8 cellular contexts compared by ENCODE assay signal in the genomic region with DNA sequence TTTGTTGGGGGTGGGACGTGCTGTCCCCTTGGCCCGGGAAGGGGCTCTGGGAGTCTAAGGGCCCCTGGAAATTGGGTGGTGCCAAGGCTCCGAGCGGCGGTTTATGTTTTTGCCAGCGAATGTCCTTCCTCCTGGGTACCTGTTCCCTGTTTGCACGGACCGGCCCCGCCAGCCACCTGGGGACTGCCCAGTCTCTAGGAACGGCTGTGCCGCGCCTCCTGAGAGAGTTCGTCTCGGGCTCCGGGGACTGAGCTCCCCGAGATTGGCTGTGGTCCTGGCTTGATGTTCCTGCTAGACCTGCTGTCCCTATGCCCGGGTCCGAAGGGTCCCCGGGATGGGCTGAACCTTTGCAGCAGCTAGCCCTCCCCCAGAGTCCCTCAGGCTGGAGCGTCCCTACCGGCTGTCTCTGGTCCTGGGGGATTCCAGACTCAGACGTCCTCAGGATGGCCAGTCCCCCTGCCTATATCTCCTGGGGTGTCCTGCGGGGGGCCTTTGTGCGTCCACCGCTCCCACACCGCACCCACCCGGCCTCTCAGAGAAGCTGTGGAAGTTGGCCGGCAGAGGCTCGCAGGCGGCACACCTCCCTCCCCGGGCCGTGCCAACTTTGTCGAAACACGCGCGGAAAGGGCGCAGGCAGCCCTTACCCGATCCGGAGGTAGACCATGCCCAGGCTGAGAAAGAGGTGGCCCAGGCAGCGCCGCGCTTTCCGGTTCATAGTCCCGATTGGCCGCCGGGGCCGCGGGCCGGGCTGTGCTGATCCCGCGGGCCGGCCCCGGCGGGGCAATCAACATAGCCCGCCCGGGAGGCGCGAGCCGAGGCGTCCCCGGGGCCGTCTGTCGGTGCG. TPM values are rescaled to one million over a fixed set of nuclear protein-coding genes. Genes with fewer than 3 reads are reported as not detected.
DNase-seq lines count a peak whose midpoint lies in the region; ATAC-seq and TF ChIP-seq lines count a peak whose summit lies in the region.

No MANE protein-coding gene starts in this region.

- H2BK120ac ChIP-seq in IMR-90 (ENCODE audit: low read depth, low read length), result no peak overlapping the region

- CTCF ChIA-PET in IMR-90 (lab: Yijun Ruan, JAX), result no interaction called here

- H3K18ac ChIP-seq in IMR-90 (ENCODE audit: low read depth, low read length), result no peak overlapping the region

- no TSS peak for BruUV-seq in IMR-90 (replicated peaks; lab: Mats Ljungman, UMichigan)

- no peak overlapping the region for H2BK20ac ChIP-seq in IMR-90 (ENCODE audit: low read depth, low read length)

- TF ChIP-seq CTCF in IMR-90 (conservative IDR thresholded peaks at IDR 0.05; ENCODE audit: low read depth, low read length) (no peak), lower leg skin (IDR thresholded peaks at IDR 0.05) (no peak)

- H4K20me1 ChIP-seq in IMR-90 (ENCODE audit: insufficient read depth, low read length), result no peaks in the 10 kb centered on the region

- H3K23ac ChIP-seq in IMR-90 (ENCODE audit: low read depth, low read length), result no peak overlapping the region

- no peak overlapping the region for H2BK15ac ChIP-seq in IMR-90 (ENCODE audit: low read depth, low read length)

- DNase-seq in IMR-90 (no peak), immature natural killer cell (no peak), lower leg skin (ENCODE audit: low spot score in 2 of 2) (no peak), CD1c-positive myeloid dendritic cell (ENCODE audit: extremely low spot score) (no peak)
- peak; percentile 20 for DNase-seq in activated naive CD4-positive, alpha-beta T cell treated with anti-CD3 and anti-CD28 coated beads, Interleukin-2, amount 50 U/mL, for 16 hours
- DNase-seq in stimulated activated naive B cell treated with anti-CD40 and anti-IgM and Interleukin-4, amounts not matched to agents 10 μg/mL and 1 μg/mL and 100 μg/mL, for 72 hours, result no peak

- H3K27ac ChIP-seq in IMR-90 (ENCODE audit: insufficient read depth, low read length), result no peak overlapping the region

- no peak overlapping the region for H4K8ac ChIP-seq in IMR-90 (ENCODE audit: low read depth in 2 of 2, low read length in 2 of 2)

- no peak overlapping the region for H3K4me2 ChIP-seq in IMR-90 (ENCODE audit: low read depth, low read length)

- H3K9me3 ChIP-seq in IMR-90 (ENCODE audit: control insufficient read depth, insufficient read depth, low read length), result no peaks in the 10 kb centered on the region

- no peak for TF ChIP-seq POLR2A in IMR-90 (IDR thresholded peaks at IDR 0.05; ENCODE audit: low read depth, low read length)
- TF ChIP-seq POLR2A in lower leg skin (IDR thresholded peaks at IDR 0.05), result no peak

- no peaks in the 10 kb centered on the region for H3K9me1 ChIP-seq in IMR-90 (ENCODE audit: insufficient read depth, low read length)

- H3K9ac ChIP-seq in IMR-90 (ENCODE audit: low read depth, low read length), result no peak overlapping the region

- H3K9me3 Mint-ChIP-seq in immature natural killer cell, result peaks cover 0 to 2% (median 0%) of the 10 kb centered on the region in 6 donors
- H3K9me3 Mint-ChIP-seq in stimulated activated naive B cell treated with anti-CD40 and anti-IgM and Interleukin-4, amounts not matched to agents 10 μg/mL and 1 μg/mL and 100 μg/mL, for 72 hours, result peaks cover 2 to 3% of the 10 kb centered on the region in 2 donors

- H3K79me1 ChIP-seq in IMR-90 (ENCODE audit: low read depth in 1 of 2, low read length in 2 of 2), result no peaks in the 10 kb centered on the region

- no peaks in the 10 kb centered on the region for H3K36me3 ChIP-seq in IMR-90 (ENCODE audit: control insufficient read depth, insufficient read depth, low read length)

- peak overlapping the region; percentile 37 for H2AFZ ChIP-seq in IMR-90 (replicated peaks; ENCODE audit: low read length, poor library complexity)

- no peak overlapping the region for H2BK5ac ChIP-seq in IMR-90 (ENCODE audit: low read depth, low read length, poor library complexity, severe bottlenecking)

- H3K4me1 ChIP-seq in IMR-90 (ENCODE audit: control insufficient read depth, insufficient read depth, low read length), result no peaks in the 10 kb centered on the region

- H4K5ac ChIP-seq in IMR-90 (ENCODE audit: low read depth, low read length), result no peak overlapping the region

- H3K14ac ChIP-seq in IMR-90 (replicated peaks; ENCODE audit: low read depth, low read length), result no peak overlapping the region

- peak overlapping the region in 3 of 5 donors; percentile 16 to 23 (median 18) for H3K4me3 Mint-ChIP-seq in immature natural killer cell
- peak overlapping the region; percentile 50 to 72 for H3K4me3 Mint-ChIP-seq in stimulated activated naive B cell treated with anti-CD40 and anti-IgM and Interleukin-4, amounts not matched to agents 10 μg/mL and 1 μg/mL and 100 μg/mL, for 72 hours

- dilution Hi-C loops in IMR-90 (cut with HindIII; ENCODE audit: low sequenced_read_pairs, unreplicated experiment), result no loop called here

- H3K56ac ChIP-seq in IMR-90 (ENCODE audit: extremely low read depth, insufficient read depth, low read length), result no peak overlapping the region

- ATAC-seq in IMR-90 (ENCODE audit: low read depth), result no peak
- peak; percentile 19 to 24 for ATAC-seq in stimulated activated naive B cell treated with anti-CD40 and anti-IgM and Interleukin-4, amounts not matched to agents 10 μg/mL and 1 μg/mL and 100 μg/mL, for 72 hours (replicated peaks)
- ATAC-seq in GM19397 (IDR thresholded peaks at IDR 0.05; ENCODE audit: unreplicated experiment), result no peak
- no peak for ATAC-seq in HG02588 (IDR thresholded peaks at IDR 0.05; ENCODE audit: unreplicated experiment)

- in situ Hi-C loops in IMR-90 (cut with MboI; ENCODE audit: low sequenced_read_pairs), result loop anchor here (25.0 kb wide), 3 partner anchors 233 to 683 kb away; partner anchors contain the start of genes CHCHD4 and HDAC11

- no peak overlapping the region for H3K4me3 ChIP-seq in IMR-90 (ENCODE audit: insufficient read depth, low read depth, low read length)
- no peak overlapping the region for H3K4me3 ChIP-seq in lower leg skin (ENCODE audit: low read depth, poor library complexity, severe bottlenecking)

- POLR2A ChIA-PET in IMR-90 (lab: Charles Lee; ENCODE audit: unreplicated experiment), result no interaction called here

- H3K27me3 Mint-ChIP-seq in immature natural killer cell (ENCODE audit: low read depth in 3 of 3), result peaks cover 7 to 22% (median 16%) of the 10 kb centered on the region in 3 donors
- H3K27me3 Mint-ChIP-seq in stimulated activated naive B cell treated with anti-CD40 and anti-IgM and Interleukin-4, amounts not matched to agents 10 μg/mL and 1 μg/mL and 100 μg/mL, for 72 hours, result peaks cover 58 to 82% of the 10 kb centered on the region in 2 donors

- no peak overlapping the region for H3K27ac Mint-ChIP-seq in immature natural killer cell
- no peak overlapping the region for H3K27ac Mint-ChIP-seq in stimulated activated naive B cell treated with anti-CD40 and anti-IgM and Interleukin-4, amounts not matched to agents 10 μg/mL and 1 μg/mL and 100 μg/mL, for 72 hours

- no peak for TF ChIP-seq RAD21 in IMR-90 (IDR thresholded peaks at IDR 0.05; ENCODE audit: low read length)

- no peak overlapping the region for H2AK5ac ChIP-seq in IMR-90 (ENCODE audit: low read depth, low read length)

- intact Hi-C loops in IMR-90 (cut with micrococcal nuclease) (no loop called here), lower leg skin (cut with DNase I; ENCODE audit: low total_unique reads) (loop anchor here (10.0 kb wide), 1 partner anchor 385 kb away; no protein-coding TSS in a partner anchor)

- H2AK9ac ChIP-seq in IMR-90 (replicated peaks; ENCODE audit: low read depth, low read length, poor library complexity), result no peak overlapping the region

- H3K27me3 ChIP-seq in IMR-90 (ENCODE audit: control insufficient read depth, insufficient read depth, low read length), result peaks cover 40% of the 10 kb centered on the region

- H3K36me3 Mint-ChIP-seq in immature natural killer cell, result peaks cover 0 to 5% (median 3%) of the 10 kb centered on the region in 3 donors
- no peaks in the 10 kb centered on the region for H3K36me3 Mint-ChIP-seq in stimulated activated naive B cell treated with anti-CD40 and anti-IgM and Interleukin-4, amounts not matched to agents 10 μg/mL and 1 μg/mL and 100 μg/mL, for 72 hours

- H4K91ac ChIP-seq in IMR-90 (ENCODE audit: insufficient read depth, low read depth, low read length), result no peak overlapping the region

- H3K4me1 Mint-ChIP-seq in immature natural killer cell, result peaks cover 0 to 2% of the 10 kb centered on the region in 2 donors
- H3K4me1 Mint-ChIP-seq in stimulated activated naive B cell treated with anti-CD40 and anti-IgM and Interleukin-4, amounts not matched to agents 10 μg/mL and 1 μg/mL and 100 μg/mL, for 72 hours, result peaks cover 2 to 13% of the 10 kb centered on the region in 2 donors

- WGBS in IMR-90 (ENCODE audit: extremely low coverage in 2 of 2, insufficient read length in 1 of 2), 2 experiments, result 1% methylated on average over 40 of the region's 64 CpGs; no CpG with 5 or more reads in 1 of the 2 experiments
- 2% methylated on average over 33 to 43 of the region's 64 CpGs for WGBS in lower leg skin, 2 donors

- no peak overlapping the region for H3K4ac ChIP-seq in IMR-90 (ENCODE audit: low read depth, low read length)

TF ChIP-seq in IMR-90, 13 proteins besides CTCF, POLR2A, EP300 and RAD21:
- TF ChIP-seq MXI1 (IDR thresholded peaks at IDR 0.05; ENCODE audit: borderline replicate concordance, low read depth, low read length), result no peak

RNA-seq across cellular contexts. Expression of gene WNT7A, which starts 0.5 kb away (rescaled TPM):
- total RNA-seq in IMR-90 (2012; rRNA removed) (not detected in 2 replicates), lower leg skin (1 to 10 TPM in 1 of 4 donors, under 1 TPM in 3; 0.49 to 2.4 (median 0.68) TPM)
- polyA plus RNA-seq in IMR-90 (2012; rRNA removed) (not detected in 2 replicates), immature natural killer cell (not detected)
- not detected in 2 replicates for polyA plus RNA-seq in IMR-90 (2012; cell fraction: cytosol; rRNA removed)
- not detected in 2 replicates for polyA plus RNA-seq in IMR-90 (2012; cell fraction: nucleus; rRNA removed; ENCODE audit: low replicate concordance)

Comparison
In these comparisons a context has a peak if more than half of its experiments do, and no peak if none do; other contexts are left out.
1. ATAC-seq: peak in stimulated activated naive B cell treated with anti-CD40 and anti-IgM and Interleukin-4, amounts not matched to agents 10 μg/mL and 1 μg/mL and 100 μg/mL, for 72 hours (2 of 2); none in IMR-90 (single experiment), GM19397 (single experiment) and HG02588 (single experiment).